ENCODE assay signal across 1 cellular context in genomic region chr2:20618886-20619521, GRCh38.
TF ChIP-seq lines count a peak whose summit lies in the region.

No MANE protein-coding gene starts in this region.

TF ChIP-seq in GM23338, 12 proteins besides CTCF, POLR2A, EP300 and RAD21 (continued from another document):
- no peak for TF ChIP-seq ZNF462 (CRISPR knock-in tag; IDR thresholded peaks at IDR 0.05)
- no peak for TF ChIP-seq EZH2phosphoT487 (IDR thresholded peaks at IDR 0.05; ENCODE audit: unreplicated experiment)
- no peak for TF ChIP-seq NANOG (IDR thresholded peaks at IDR 0.05; ENCODE audit: borderline replicate concordance)
- no peak for TF ChIP-seq ZNF114 (CRISPR knock-in tag; IDR thresholded peaks at IDR 0.05)
- no peak for TF ChIP-seq POLR2AphosphoS5 (IDR thresholded peaks at IDR 0.05; ENCODE audit: low read depth)
- no peak for TF ChIP-seq REST (IDR thresholded peaks at IDR 0.05; ENCODE audit: unreplicated experiment)
- no peak for TF ChIP-seq ETS1 (IDR thresholded peaks at IDR 0.05)
- TF ChIP-seq STAT1 (IDR thresholded peaks at IDR 0.05; ENCODE audit: unreplicated experiment) = no peak
- no peak for TF ChIP-seq JUNB (IDR thresholded peaks at IDR 0.05; ENCODE audit: unreplicated experiment)
TF ChIP-seq in GM23338: peak in this region for 0.
